ENCODE assay signal across 9 cellular contexts in genomic region chr10:12334186-12334530, GRCh38. TPM values are rescaled to one million over a fixed set of nuclear protein-coding genes. Genes with fewer than 3 reads are reported as not detected.
DNase-seq lines count a peak whose midpoint lies in the region; ATAC-seq, FAIRE-seq and TF ChIP-seq lines count a peak whose summit lies in the region.
"Had no signal": no experiment of that assay in that cellular context is flagged by ENCODE, and none has a peak within 500 bp of the region (broad histone marks: within the 10 kb centered on the region; RNA-seq: fewer than 3 reads in every experiment).

No MANE protein-coding gene starts in this region.

- peaks cover 0 to 19% (median 11%) of the 10 kb centered on the region in 12 donors for H3K4me1 ChIP-seq in heart left ventricle
- peaks cover 22% of the 10 kb centered on the region for H3K4me1 ChIP-seq in GM12878 (ENCODE audit: control insufficient read depth, insufficient read depth, low read length)
- H3K4me1 ChIP-seq in mucosa of descending colon (ENCODE audit: low read depth), result no peaks in the 10 kb centered on the region
- peaks cover 0 to 10% (median 3%) of the 10 kb centered on the region in 4 donors for H3K4me1 ChIP-seq in upper lobe of left lung
- H3K4me1 ChIP-seq: prostate gland had no signal

- intact Hi-C loops in heart left ventricle (cut with DNase I), result no loop called here
- intact Hi-C loops in Right ventricle myocardium superior (cut with DNase I), result no loop called here
- intact Hi-C loops in GM12878 (cut with micrococcal nuclease; ENCODE audit: unreplicated experiment), result no loop called here
- intact Hi-C loops in mucosa of descending colon (cut with DNase I, micrococcal nuclease), result no loop called here

- no peak for ATAC-seq in heart left ventricle
- ATAC-seq in Right ventricle myocardium superior (ENCODE audit: poor library complexity), result no peak
- ATAC-seq in GM12878, result no peak; the same call in 1 of the 3 replicates
- peak; percentile 44 for ATAC-seq in mucosa of descending colon
- no peak for ATAC-seq in upper lobe of left lung (ENCODE audit: low FRiP score in 2 of 2)
- no peak for ATAC-seq in HG02870 (IDR thresholded peaks at IDR 0.05; ENCODE audit: unreplicated experiment)

- no peak for FAIRE-seq in GM12878 (lab: Jason Lieb, UNC)

- H4K20me1 ChIP-seq in GM12878 (ENCODE audit: control insufficient read depth, insufficient read depth), result no peaks in the 10 kb centered on the region

- SMC1A ChIA-PET in GM12878 (lab: Charles Lee; ENCODE audit: uncharacterized antibody, unreplicated experiment), result interaction anchor here (0.7 to 3.1 kb wide), 10 partner anchors 9 to 151 kb away, joined by 3 to 20 read pairs (median 4); no protein-coding TSS in a partner anchor

- no peaks in the 10 kb centered on the region for H3K36me3 ChIP-seq in heart left ventricle
- H3K36me3 ChIP-seq in GM12878 (ENCODE audit: control insufficient read depth in 2 of 2, insufficient read depth in 2 of 2, low read length in 1 of 2), result no peaks in the 10 kb centered on the region
- H3K36me3 ChIP-seq in mucosa of descending colon (ENCODE audit: low read depth), result no peaks in the 10 kb centered on the region
- no peaks in the 10 kb centered on the region for H3K36me3 ChIP-seq in upper lobe of left lung
- H3K36me3 ChIP-seq: prostate gland had no signal

- no peak overlapping the region for H3K9ac ChIP-seq in GM12878 (ENCODE audit: control insufficient read depth, insufficient read depth, low read length)

- in situ Hi-C loops in GM12878 (cut with MboI), result no loop called here

- H3K27me3 ChIP-seq in heart left ventricle (no peaks in the 10 kb centered on the region), GM12878 (replicated peaks in 1 of 2; ENCODE audit: control insufficient read depth in 2 of 2, insufficient read depth in 2 of 2, low read length in 1 of 2) (no peaks in the 10 kb centered on the region), upper lobe of left lung (no peaks in the 10 kb centered on the region)

- TF ChIP-seq POLR2A in heart left ventricle (IDR thresholded peaks at IDR 0.05), result no peak
- TF ChIP-seq POLR2A in GM12878 (IDR thresholded peaks at IDR 0.05; ENCODE audit: low read depth, low read length), result no peak
- no peak for TF ChIP-seq POLR2A in upper lobe of left lung (IDR thresholded peaks at IDR 0.05)

- no TSS peak for BruUV-seq in GM12878 (replicated peaks; lab: Mats Ljungman, UMichigan)

- DNase-seq in heart left ventricle (no peak), Right ventricle myocardium superior (no peak), GM12878 (ENCODE audit: low read depth, low spot score) (no peak), mucosa of descending colon (no peak), upper lobe of left lung (no peak), kidney glomerular epithelial cell (lab: John Stamatoyannopoulos, UW) (no peak), amygdala (lab: John Stamatoyannopoulos, UW) (no peak)

- CTCF ChIA-PET in GM12878 (lab: Yijun Ruan, JAX), result interaction anchor here (0.8 to 3.4 kb wide), 4 partner anchors 25 to 322 kb away, joined by 3 to 11 read pairs (median 3); no protein-coding TSS in a partner anchor

- RAD21 ChIA-PET in GM12878 (lab: Charles Lee; ENCODE audit: unreplicated experiment), result interaction anchor here (0.5 to 2.2 kb wide), 7 partner anchors 14 to 323 kb away, joined by 3 to 18 read pairs (median 6); no protein-coding TSS in a partner anchor

- POLR2A ChIA-PET in GM12878 (lab: Charles Lee), result interaction anchor here (0.6 to 0.8 kb wide), 2 partner anchors 39 to 226 kb away, joined by 3 to 4 read pairs; no protein-coding TSS in a partner anchor

- 61 to 79% (median 76%) methylated on average over 6 of the region's 6 CpGs for WGBS in heart left ventricle, 4 donors
- 41% methylated on average over 6 of the region's 6 CpGs for WGBS in GM12878 (ENCODE audit: insufficient coverage, insufficient replicate concordance, low lambda C conversion rate, missing lambda C conversion rate)
- WGBS in upper lobe of left lung, 2 donors, result 82 to 83% methylated on average over 6 of the region's 6 CpGs

- no peaks in the 10 kb centered on the region for H3K79me2 ChIP-seq in GM12878 (ENCODE audit: control insufficient read depth, insufficient read depth, low read length)

- TF ChIP-seq CTCF in heart left ventricle (IDR thresholded peaks at IDR 0.05), result no peak
- TF ChIP-seq CTCF in GM12878 (IDR thresholded peaks at IDR 0.05 in 2 of 3, conservative IDR thresholded peaks at IDR 0.05 in 1 of 3; ENCODE audit: control insufficient read depth in 2 of 3, extremely low read depth in 1 of 3, insufficient read depth in 1 of 3, low read depth in 3 of 3, low read length in 3 of 3), result no peak
- TF ChIP-seq CTCF in mucosa of descending colon (IDR thresholded peaks at IDR 0.05), result no peak
- TF ChIP-seq CTCF in upper lobe of left lung (IDR thresholded peaks at IDR 0.05), result no peak

- peak overlapping the region in 1 of 12 donors; percentile 7 for H3K4me3 ChIP-seq in heart left ventricle
- H3K4me3 ChIP-seq in GM12878, result no peak overlapping the region
- no peak overlapping the region for H3K4me3 ChIP-seq in mucosa of descending colon
- H3K4me3 ChIP-seq in upper lobe of left lung, result no peak overlapping the region
- H3K4me3 ChIP-seq: prostate gland had no signal

- H3K27ac ChIP-seq in heart left ventricle (peak overlapping the region in 9 of 12 donors; percentile 19 to 71 (median 56)), GM12878 (ENCODE audit: control insufficient read depth, insufficient read depth) (no peak overlapping the region), upper lobe of left lung (peak overlapping the region in 3 of 4 donors; percentile 21 to 43 (median 40))

- no peak for TF ChIP-seq RAD21 in GM12878 (IDR thresholded peaks at IDR 0.05; ENCODE audit: insufficient read depth, low read depth, low read length)

- H3K9me3 ChIP-seq in heart left ventricle (peaks cover 0 to 3% (median 0%) of the 10 kb centered on the region in 12 donors), GM12878 (replicated peaks; ENCODE audit: control insufficient read depth, insufficient read depth, low read length) (no peaks in the 10 kb centered on the region), mucosa of descending colon (no peaks in the 10 kb centered on the region), upper lobe of left lung (no peaks in the 10 kb centered on the region)
- H3K9me3 ChIP-seq: prostate gland had no signal

- H2AFZ ChIP-seq in GM12878 (ENCODE audit: control insufficient read depth, low read depth, low read length), result no peak overlapping the region

- TF ChIP-seq EP300 in GM12878 (IDR thresholded peaks at IDR 0.05; ENCODE audit: borderline replicate concordance in 1 of 2, control insufficient read depth in 1 of 2, low read depth in 2 of 2, low read length in 2 of 2), result no peak
- no peak for TF ChIP-seq EP300 in upper lobe of left lung (IDR thresholded peaks at IDR 0.05)

- H3K4me2 ChIP-seq in GM12878 (ENCODE audit: control insufficient read depth, insufficient read depth), result peak overlapping the region; percentile 93; the same call in 1 of the 2 replicates

TF ChIP-seq in GM12878, 131 proteins besides CTCF, POLR2A, EP300 and RAD21:
- TF ChIP-seq CBFB (IDR thresholded peaks at IDR 0.05; ENCODE audit: low read depth) (peak; percentile 11; the same call in 1 of the 2 replicates), PKNOX1 (IDR thresholded peaks at IDR 0.05) (no peak), IKZF1 (conservative IDR thresholded peaks at IDR 0.05) (0 out of 2 replicates have a peak, but pooled peaks have one; percentile 9)

RNA-seq across cellular contexts. Expression of gene CAMK1D, which starts 15.2 kb away (rescaled TPM):
- total RNA-seq in heart left ventricle (10 to 100 TPM in 2 of 9 donors, 1 to 10 TPM in 7; 1.8 to 16.0 (median 3.1) TPM), Right ventricle myocardium superior (6.5 TPM), GM12878 (2014; rRNA removed) (12.3 and 14.2 TPM in 2 replicates), GM12878 (2014; rRNA removed; fragmentation: Illumina TruSeq; extraction: Trizol) (14.6 and 15.0 TPM in 2 replicates), GM12878 (2021) (35.5 and 37.0 TPM in 2 replicates), mucosa of descending colon (10 to 100 TPM; 20.6 to 48.5 (median 32.8) TPM), upper lobe of left lung (10 to 100 TPM in 5 of 6 donors, 1 to 10 TPM in 1; 6.2 to 29.2 (median 19.0) TPM)
- polyA plus RNA-seq in heart left ventricle (1 to 10 TPM; 1.4 to 2.0 TPM), GM12878 (2011; rRNA removed) (12.3 and 14.4 TPM in 2 replicates), GM12878 (2014; fragmentation: Illumina TruSeq; extraction: Trizol) (25.9 and 30.3 TPM in 2 replicates), GM12878 (2014; fragmentation: Nextera tagmentation; extraction: Ambion mirVana) (1 to 10 TPM; 2.1 to 5.5 TPM), GM12878 (2014; rRNA removed) (19.5 and 19.6 TPM in 2 replicates), GM12878 (2016; fragmentation: Nextera tagmentation; extraction: Ambion mirVana) (10 to 100 TPM in 1 of 2 experiments, 1 to 10 TPM in 1; 3.5 to 20.0 TPM)
- 70.4 and 80.7 TPM in 2 replicates for total RNA-seq in GM12878 (2013; cell fraction: nucleolus; rRNA removed)
- polyA plus RNA-seq in GM12878 (2011; ENCODE audit: low read depth), result 10.3 TPM
- 11.2 and 14.2 TPM in 2 replicates for polyA plus RNA-seq in GM12878 (2011; cell fraction: cytosol; rRNA removed)
- 11.2 and 12.9 TPM in 2 replicates for polyA plus RNA-seq in GM12878 (2011; cell fraction: nucleus; rRNA removed)
- 13.4 and 15.8 TPM in 2 replicates for polyA plus RNA-seq in GM12878 (2012)
- 11.3 and 16.2 TPM in 2 replicates for polyA minus RNA-seq in GM12878 (2011; rRNA and poly(A)+ RNA removed)
- polyA minus RNA-seq in GM12878 (2011; cell fraction: cytosol; rRNA and poly(A)+ RNA removed), result 4.8 and 6.5 TPM in 2 replicates
- polyA minus RNA-seq in GM12878 (2011; cell fraction: nucleus; rRNA and poly(A)+ RNA removed), result 3.9 and 5.7 TPM in 2 replicates
